9 cellular contexts compared by ENCODE assay signal in genomic region chr20:2301164-2301622, GRCh38. TPM values are rescaled to one million over a fixed set of nuclear protein-coding genes. Genes with fewer than 3 reads are reported as not detected.
DNase-seq lines count a peak whose midpoint lies in the region; ATAC-seq and TF ChIP-seq lines count a peak whose summit lies in the region.
"Had no signal": no experiment of that assay in that cellular context is flagged by ENCODE, and none has a peak within 500 bp of the region (broad histone marks: within the 10 kb centered on the region; RNA-seq: fewer than 3 reads in every experiment).

No MANE protein-coding gene starts in this region.

- H3K36me3 ChIP-seq in left lung: no peaks in the 10 kb centered on the region
- H3K36me3 ChIP-seq: cardiac muscle cell had no signal

- peaks cover 0 to 11% of the 10 kb centered on the region in 2 donors for H3K27me3 ChIP-seq in left lung
- H3K27me3 ChIP-seq: cardiac muscle cell had no signal

- peak; percentile 36 for DNase-seq in SW480 (ENCODE audit: low spot score)
- peak; percentile 76 to 85 for DNase-seq in left lung
- no peak for DNase-seq in activated CD4-positive, alpha-beta T cell treated with anti-CD3 and anti-CD28 coated beads, Interleukin-2, amount 50 U/mL, for 1 hour
- no peak for DNase-seq in mesenteric fat pad (ENCODE audit: low spot score)
- no peak for DNase-seq in activated CD8-positive, alpha-beta memory T cell treated with anti-CD3 and anti-CD28 coated beads, Interleukin-2, amount 50 U/mL, for 4 hours

- no peak overlapping the region for H3K4me3 ChIP-seq in left lung
- H3K4me3 ChIP-seq: cardiac muscle cell had no signal

- peak overlapping the region in 1 of 2 donors; percentile 88 for H3K27ac ChIP-seq in left lung
- H3K27ac ChIP-seq: cardiac muscle cell had no signal

- ATAC-seq in GM18519 (IDR thresholded peaks at IDR 0.05; ENCODE audit: low FRiP score, unreplicated experiment) (peak; percentile 79), HG03103 (IDR thresholded peaks at IDR 0.05; ENCODE audit: low read depth, unreplicated experiment) (peak; percentile 84), left lung (peak; percentile 81), HG02938 (IDR thresholded peaks at IDR 0.05; ENCODE audit: unreplicated experiment) (no peak)

- intact Hi-C loops in left lung (cut with DNase I): no loop called here

- H3K9me3 ChIP-seq in left lung: no peaks in the 10 kb centered on the region

- TF ChIP-seq CTCF in left lung (IDR thresholded peaks at IDR 0.05): no peak

- peaks cover 0 to 40% of the 10 kb centered on the region in 2 donors for H3K4me1 ChIP-seq in left lung

RNA-seq across cellular contexts. Expression of gene TGM3, which starts 5.4 kb away (rescaled TPM):
- under 1 TPM in 1 of 2 donors, not detected in 1; 0.37 TPM for total RNA-seq in left lung
- total RNA-seq in mesenteric fat pad: not detected
- total RNA-seq: cardiac muscle cell had no signal

Comparison
In these comparisons a context has a peak if more than half of its experiments do, and no peak if none do; other contexts are left out.
1. DNase-seq: peak in SW480 (single experiment) and left lung (2 of 2); none in activated CD4-positive, alpha-beta T cell treated with anti-CD3 and anti-CD28 coated beads, Interleukin-2, amount 50 U/mL, for 1 hour (single experiment), mesenteric fat pad (single experiment) and activated CD8-positive, alpha-beta memory T cell treated with anti-CD3 and anti-CD28 coated beads, Interleukin-2, amount 50 U/mL, for 4 hours (single experiment).